ENCODE assay signal across 8 cellular contexts in genomic region chrX:9677098-9677739, GRCh38.
DNase-seq lines count a peak whose midpoint lies in the region; ATAC-seq and TF ChIP-seq lines count a peak whose summit lies in the region.

No MANE protein-coding gene starts in this region.

- TF ChIP-seq CTCF in HFFc6 (IDR thresholded peaks at IDR 0.05), result no peak
- TF ChIP-seq CTCF in tibial artery (IDR thresholded peaks at IDR 0.05), result no peak

- H3K4me1 Mint-ChIP-seq in HFFc6 (ENCODE audit: low read depth), result peaks cover 51% of the 10 kb centered on the region

- no peaks in the 10 kb centered on the region for H3K4me1 ChIP-seq in tibial artery

- H3K4me3 ChIP-seq in tibial artery, result no peak overlapping the region

- H3K27me3 ChIP-seq in tibial artery, result no peaks in the 10 kb centered on the region

- no peak for DNase-seq in HFFc6
- peak; percentile 33 for DNase-seq in NCI-H1105 (lab: John Stamatoyannopoulos, UW)
- DNase-seq in dermis blood vessel endothelial cell, result peak; percentile 82
- DNase-seq in stimulated activated naive CD8-positive, alpha-beta T cell treated with anti-CD3 and anti-CD28 coated beads, Interleukin-15, Interleukin-2, amounts not matched to agents 100 U/mL and 50 U/mL, for 24 hours, result peak; percentile 4
- no peak for DNase-seq in amygdala (lab: John Stamatoyannopoulos, UW)
- no peak for DNase-seq in midbrain (lab: John Stamatoyannopoulos, UW)
- DNase-seq in tibial artery, result no peak

- H3K36me3 Mint-ChIP-seq in HFFc6 (ENCODE audit: low read depth), result peaks cover 38% of the 10 kb centered on the region

- peaks cover 0 to 3% (median 0%) of the 10 kb centered on the region in 3 donors for H3K9me3 ChIP-seq in tibial artery

- intact Hi-C loops in tibial artery (cut with DNase I; ENCODE audit: low total_unique reads), result no loop called here

- H3K4me3 Mint-ChIP-seq in HFFc6, result peak overlapping the region; percentile 47

- peak; percentile 99 for ATAC-seq in GM18861 (IDR thresholded peaks at IDR 0.05; ENCODE audit: unreplicated experiment)
- ATAC-seq in stimulated activated naive CD8-positive, alpha-beta T cell treated with anti-CD3 and anti-CD28 coated beads, Interleukin-15, Interleukin-2, amounts not matched to agents 100 U/mL and 50 U/mL, for 24 hours, result peak; percentile 97

- no peaks in the 10 kb centered on the region for H3K36me3 ChIP-seq in tibial artery

- H3K27me3 Mint-ChIP-seq in HFFc6 (ENCODE audit: insufficient read depth), result peaks cover 1% of the 10 kb centered on the region; the same call in 1 of the 2 replicates

- peak overlapping the region; percentile 70; the same call in 1 of the 2 replicates for H3K27ac Mint-ChIP-seq in HFFc6

- H3K27ac ChIP-seq in tibial artery, result no peak overlapping the region

- H3K9me3 Mint-ChIP-seq in HFFc6, result no peaks in the 10 kb centered on the region

Comparison
In these comparisons a context has a peak if more than half of its experiments do, and no peak if none do; other contexts are left out.
1. DNase-seq: peak in NCI-H1105 (single experiment), dermis blood vessel endothelial cell (single experiment) and stimulated activated naive CD8-positive, alpha-beta T cell treated with anti-CD3 and anti-CD28 coated beads, Interleukin-15, Interleukin-2, amounts not matched to agents 100 U/mL and 50 U/mL, for 24 hours (single experiment); none in HFFc6 (single experiment), amygdala (0 of 56), midbrain (single experiment) and tibial artery (0 of 2).